Comparison of ENCODE assay signal across 8 cellular contexts in the genomic region with DNA sequence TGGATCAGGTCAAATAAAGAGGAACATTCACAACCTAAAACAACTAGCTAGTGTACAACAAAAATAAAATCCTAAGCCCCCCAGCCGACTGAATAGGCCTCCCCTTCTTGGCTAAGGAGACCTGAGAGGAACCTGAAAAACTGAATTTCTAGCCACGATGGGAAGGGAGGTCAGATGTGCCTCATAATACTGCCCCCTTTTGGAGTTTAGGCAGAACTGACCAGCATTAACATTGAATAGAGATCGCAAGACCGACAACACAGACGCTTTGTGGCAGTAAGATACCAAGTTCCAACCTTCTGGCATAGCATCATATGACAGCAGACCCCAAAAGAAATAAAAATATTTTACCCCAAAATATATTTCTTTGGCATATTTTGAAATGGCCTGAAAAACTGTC. TPM values are rescaled to one million over a fixed set of nuclear protein-coding genes. Genes with fewer than 3 reads are reported as not detected.
DNase-seq lines count a peak whose midpoint lies in the region; ATAC-seq and TF ChIP-seq lines count a peak whose summit lies in the region.

No MANE protein-coding gene starts in this region.

- no peaks in the 10 kb centered on the region for H3K36me3 ChIP-seq in sigmoid colon

- DNase-seq in AG04450 (ENCODE audit: low read depth, low spot score) (no peak), NCI-H1694 (lab: John Stamatoyannopoulos, UW) (peak; percentile 11), dorsolateral prefrontal cortex (no peak), inferior parietal cortex (ENCODE audit: extremely low spot score) (no peak), sigmoid colon (no peak)
- no peak for DNase-seq in stimulated activated naive CD8-positive, alpha-beta T cell treated with anti-CD3 and anti-CD28 coated beads, Interleukin-15, amount 100 ng/mL, for 72 hours

- H3K4me3 ChIP-seq in AG04450 (ENCODE audit: low read depth, low read length), result no peak overlapping the region
- H3K4me3 ChIP-seq in dorsolateral prefrontal cortex, result no peak overlapping the region
- H3K4me3 ChIP-seq in sigmoid colon, result no peak overlapping the region

- TF ChIP-seq CTCF in AG04450 (IDR thresholded peaks at IDR 0.05; ENCODE audit: low read depth, low read length) (peak; percentile 60), dorsolateral prefrontal cortex (IDR thresholded peaks at IDR 0.05 in 54 of 56, conservative IDR thresholded peaks at IDR 0.05 in 2 of 56; ENCODE audit: low read depth in 1 of 56, partially characterized antibody in 56 of 56) (peak in 51 of 56 donors; percentile 13 to 62 (median 43)), sigmoid colon (IDR thresholded peaks at IDR 0.05) (no peak)

- H3K27me3 Mint-ChIP-seq in stimulated activated naive CD8-positive, alpha-beta T cell treated with anti-CD3 and anti-CD28 coated beads, Interleukin-15, amount 100 ng/mL, for 72 hours, result no peaks in the 10 kb centered on the region

- POLR2A ChIA-PET in AG04450 (lab: Yijun Ruan, JAX), result no interaction called here

- H3K4me1 ChIP-seq in sigmoid colon, result no peaks in the 10 kb centered on the region

- H3K9me3 Mint-ChIP-seq in stimulated activated naive CD8-positive, alpha-beta T cell treated with anti-CD3 and anti-CD28 coated beads, Interleukin-15, amount 100 ng/mL, for 72 hours, result no peaks in the 10 kb centered on the region

- TF ChIP-seq EP300 in sigmoid colon (IDR thresholded peaks at IDR 0.05), result no peak

- H3K27me3 ChIP-seq in AG04450 (ENCODE audit: control insufficient read depth, insufficient read depth, low read length) (no peaks in the 10 kb centered on the region), dorsolateral prefrontal cortex (no peaks in the 10 kb centered on the region), sigmoid colon (no peaks in the 10 kb centered on the region)

- ATAC-seq in GM18498 (IDR thresholded peaks at IDR 0.05; ENCODE audit: unreplicated experiment) (peak; percentile 74), HG03378 (IDR thresholded peaks at IDR 0.05; ENCODE audit: unreplicated experiment) (no peak)
- peak; percentile 60 for ATAC-seq in stimulated activated naive CD8-positive, alpha-beta T cell treated with anti-CD3 and anti-CD28 coated beads, Interleukin-15, amount 100 ng/mL, for 72 hours

- TF ChIP-seq POLR2A in sigmoid colon (IDR thresholded peaks at IDR 0.05), result no peak

- 60 to 68% methylated on average over 5 of the region's 5 CpGs for WGBS in sigmoid colon, 2 donors

- H3K9me3 ChIP-seq in AG04450 (ENCODE audit: control insufficient read depth, insufficient read depth, low read length) (no peaks in the 10 kb centered on the region; the same call in 1 of the 2 replicates), sigmoid colon (no peaks in the 10 kb centered on the region)

- no peaks in the 10 kb centered on the region for H3K4me1 Mint-ChIP-seq in stimulated activated naive CD8-positive, alpha-beta T cell treated with anti-CD3 and anti-CD28 coated beads, Interleukin-15, amount 100 ng/mL, for 72 hours

- intact Hi-C loops in dorsolateral prefrontal cortex (cut with DNase I), result no loop called here
- intact Hi-C loops in sigmoid colon (cut with DNase I), result no loop called here

- CTCF ChIA-PET in AG04450 (lab: Charles Lee), result interaction anchor here (1.0 to 1.4 kb wide), 2 partner anchors 94 to 206 kb away, joined by 3 to 5 read pairs; no protein-coding TSS in a partner anchor

- H3K4me3 Mint-ChIP-seq in stimulated activated naive CD8-positive, alpha-beta T cell treated with anti-CD3 and anti-CD28 coated beads, Interleukin-15, amount 100 ng/mL, for 72 hours, result no peak overlapping the region

- no peak overlapping the region for H3K27ac ChIP-seq in AG04450 (ENCODE audit: low read depth, low read length)
- no peak overlapping the region for H3K27ac ChIP-seq in dorsolateral prefrontal cortex
- H3K27ac ChIP-seq in sigmoid colon, result no peak overlapping the region

- no peak overlapping the region for H3K27ac Mint-ChIP-seq in stimulated activated naive CD8-positive, alpha-beta T cell treated with anti-CD3 and anti-CD28 coated beads, Interleukin-15, amount 100 ng/mL, for 72 hours

RNA-seq across cellular contexts. Expression of a gene that starts 15.9 kb away (rescaled TPM):
- polyA plus RNA-seq in AG04450 (2011; rRNA removed), result not detected in 2 replicates
- polyA minus RNA-seq in AG04450 (2011; rRNA and poly(A)+ RNA removed), result not detected in 2 replicates
- total RNA-seq in dorsolateral prefrontal cortex, result not detected
- not detected for total RNA-seq in sigmoid colon
- not detected for polyA plus RNA-seq in sigmoid colon

Comparison
In these comparisons a context has a peak if more than half of its experiments do, and no peak if none do; other contexts are left out.
1. CTCF ChIP-seq: peak in AG04450 (single experiment) and dorsolateral prefrontal cortex (51 of 56); none in sigmoid colon (0 of 4).